1 cellular context compared by ENCODE assay signal in the genomic region with DNA sequence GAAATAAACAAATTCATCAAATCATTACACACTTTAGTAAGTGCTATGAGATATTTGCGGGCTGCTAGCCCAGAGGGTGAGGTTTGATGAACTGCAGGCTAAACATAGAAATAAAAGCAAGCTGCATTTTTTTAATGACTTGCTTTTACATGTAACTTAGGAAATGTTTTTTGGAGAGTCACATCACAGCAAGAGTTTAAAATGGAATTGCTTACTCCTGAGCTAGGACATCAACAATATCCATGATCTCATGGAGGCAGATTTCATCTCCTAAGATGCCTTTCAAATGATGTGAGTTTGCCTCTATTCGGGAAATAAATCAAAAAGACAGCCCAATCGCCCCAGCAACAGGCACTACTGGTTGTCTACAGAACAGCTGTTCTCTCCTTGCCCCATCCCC.
TF ChIP-seq lines count a peak whose summit lies in the region.

No MANE protein-coding gene starts in this region.

TF ChIP-seq in K562, 482 proteins besides CTCF, POLR2A, EP300 and RAD21 (continued from another document):
- TF ChIP-seq, protein P1, sequence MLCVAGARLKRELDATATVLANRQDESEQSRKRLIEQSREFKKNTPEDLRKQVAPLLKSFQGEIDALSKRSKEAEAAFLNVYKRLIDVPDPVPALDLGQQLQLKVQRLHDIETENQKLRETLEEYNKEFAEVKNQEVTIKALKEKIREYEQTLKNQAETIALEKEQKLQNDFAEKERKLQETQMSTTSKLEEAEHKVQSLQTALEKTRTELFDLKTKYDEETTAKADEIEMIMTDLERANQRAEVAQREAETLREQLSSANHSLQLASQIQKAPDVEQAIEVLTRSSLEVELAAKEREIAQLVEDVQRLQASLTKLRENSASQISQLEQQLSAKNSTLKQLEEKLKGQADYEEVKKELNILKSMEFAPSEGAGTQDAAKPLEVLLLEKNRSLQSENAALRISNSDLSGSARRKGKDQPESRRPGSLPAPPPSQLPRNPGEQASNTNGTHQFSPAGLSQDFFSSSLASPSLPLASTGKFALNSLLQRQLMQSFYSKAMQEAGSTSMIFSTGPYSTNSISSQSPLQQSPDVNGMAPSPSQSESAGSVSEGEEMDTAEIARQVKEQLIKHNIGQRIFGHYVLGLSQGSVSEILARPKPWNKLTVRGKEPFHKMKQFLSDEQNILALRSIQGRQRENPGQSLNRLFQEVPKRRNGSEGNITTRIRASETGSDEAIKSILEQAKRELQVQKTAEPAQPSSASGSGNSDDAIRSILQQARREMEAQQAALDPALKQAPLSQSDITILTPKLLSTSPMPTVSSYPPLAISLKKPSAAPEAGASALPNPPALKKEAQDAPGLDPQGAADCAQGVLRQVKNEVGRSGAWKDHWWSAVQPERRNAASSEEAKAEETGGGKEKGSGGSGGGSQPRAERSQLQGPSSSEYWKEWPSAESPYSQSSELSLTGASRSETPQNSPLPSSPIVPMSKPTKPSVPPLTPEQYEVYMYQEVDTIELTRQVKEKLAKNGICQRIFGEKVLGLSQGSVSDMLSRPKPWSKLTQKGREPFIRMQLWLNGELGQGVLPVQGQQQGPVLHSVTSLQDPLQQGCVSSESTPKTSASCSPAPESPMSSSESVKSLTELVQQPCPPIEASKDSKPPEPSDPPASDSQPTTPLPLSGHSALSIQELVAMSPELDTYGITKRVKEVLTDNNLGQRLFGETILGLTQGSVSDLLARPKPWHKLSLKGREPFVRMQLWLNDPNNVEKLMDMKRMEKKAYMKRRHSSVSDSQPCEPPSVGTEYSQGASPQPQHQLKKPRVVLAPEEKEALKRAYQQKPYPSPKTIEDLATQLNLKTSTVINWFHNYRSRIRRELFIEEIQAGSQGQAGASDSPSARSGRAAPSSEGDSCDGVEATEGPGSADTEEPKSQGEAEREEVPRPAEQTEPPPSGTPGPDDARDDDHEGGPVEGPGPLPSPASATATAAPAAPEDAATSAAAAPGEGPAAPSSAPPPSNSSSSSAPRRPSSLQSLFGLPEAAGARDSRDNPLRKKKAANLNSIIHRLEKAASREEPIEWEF (CRISPR knock-in tag; IDR thresholded peaks at IDR 0.05), result no peak
- TF ChIP-seq MXI1 (IDR thresholded peaks at IDR 0.05; ENCODE audit: low read depth, low read length) (no peak), MEIS2 (IDR thresholded peaks at IDR 0.05; ENCODE audit: partially characterized antibody) (peak; percentile 15), ZNF316 (IDR thresholded peaks at IDR 0.05) (no peak)
TF ChIP-seq in K562: peak in this region for 2.
